2 cellular contexts compared by ENCODE assay signal in genomic region chr3:136222746-136223145, GRCh38.
A peak's percentile ranks its signal among the peaks of the same experiment; 100 is the strongest.
TF ChIP-seq lines count a peak whose summit lies in the region.

No MANE protein-coding gene starts in this region.

TF ChIP-seq in IMR-90, 13 proteins besides CTCF, POLR2A, EP300 and RAD21:
- peak; percentile 70 for TF ChIP-seq CEBPB (IDR thresholded peaks at IDR 0.05; ENCODE audit: low read depth, low read length)

TF ChIP-seq in H1, 55 proteins besides CTCF, POLR2A, EP300 and RAD21:
- peak; percentile 60 for TF ChIP-seq TEAD4 (IDR thresholded peaks at IDR 0.05; ENCODE audit: low read depth, low read length)
TF ChIP-seq in H1: peak in this region for 1; not testable (repeated sequence) for 54.
